ENCODE assay signal across 28 cellular contexts in the genomic region with DNA sequence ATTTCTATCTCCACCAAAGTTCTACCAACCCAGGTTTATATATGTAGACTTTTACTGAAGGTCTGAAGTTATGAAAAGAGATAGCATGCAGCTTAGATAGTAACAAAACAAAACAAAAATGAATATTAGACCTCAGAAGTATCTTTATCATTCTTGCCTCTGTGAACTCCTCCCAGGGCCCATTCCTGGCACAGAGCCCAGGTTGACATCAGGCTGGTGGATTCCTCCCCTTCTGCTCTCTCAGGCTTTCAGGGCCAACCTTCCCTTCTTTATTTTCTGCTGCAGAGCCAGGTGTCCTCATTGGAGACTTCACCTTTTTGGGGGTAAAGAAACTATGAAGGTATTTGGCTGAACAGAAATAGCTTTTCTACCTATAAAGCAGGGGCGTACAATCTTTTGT.
DNase-seq lines count a peak whose midpoint lies in the region; ATAC-seq lines count a peak whose summit lies in the region.
"Had no signal": no experiment of that assay in that cellular context is flagged by ENCODE, and none has a peak within 500 bp of the region (broad histone marks: within the 10 kb centered on the region; RNA-seq: fewer than 3 reads in every experiment).

No MANE protein-coding gene starts in this region.

- H4K8ac ChIP-seq in mesenchymal stem cell (ENCODE audit: low read length) = no peak overlapping the region

- H2BK5ac ChIP-seq in mesenchymal stem cell (ENCODE audit: low read depth, low read length, poor library complexity, severe bottlenecking) = no peak overlapping the region

- no peak overlapping the region for H3K4ac ChIP-seq in mesenchymal stem cell (ENCODE audit: low read depth in 1 of 2, low read length in 2 of 2)

- H4K20me1 ChIP-seq in GM23248 (ENCODE audit: insufficient read depth) = no peaks in the 10 kb centered on the region

- no peak overlapping the region for H2AFZ ChIP-seq in GM23248
- no peak overlapping the region for H2AFZ ChIP-seq in mesenchymal stem cell (ENCODE audit: low read depth, low read length)

- no peak overlapping the region for H2BK120ac ChIP-seq in mesenchymal stem cell (ENCODE audit: low read depth, low read length)

- H3K9ac ChIP-seq in GM23248 (no peak overlapping the region), mesenchymal stem cell (ENCODE audit: low read length) (no peak overlapping the region)
- H3K9ac ChIP-seq: KMS-11 had no signal

- H2BK12ac ChIP-seq in mesenchymal stem cell (ENCODE audit: low read length in 2 of 2) = no peak overlapping the region

- no peak overlapping the region for H3K4me2 ChIP-seq in GM23248 (ENCODE audit: unreplicated experiment)
- H3K4me2 ChIP-seq in mesenchymal stem cell (ENCODE audit: low read length, poor library complexity, severe bottlenecking) = no peak overlapping the region
- H3K4me2 ChIP-seq: KMS-11 had no signal

- H3K79me2 ChIP-seq in GM23248 (ENCODE audit: insufficient read depth) = no peaks in the 10 kb centered on the region

- no peak overlapping the region for H3K18ac ChIP-seq in mesenchymal stem cell (ENCODE audit: low read depth in 1 of 2, low read length in 2 of 2)

- H3K4me1 ChIP-seq in GM23248 (ENCODE audit: insufficient read depth) (no peaks in the 10 kb centered on the region), mesenchymal stem cell (ENCODE audit: control insufficient read depth, insufficient read depth, low read depth, low read length) (no peaks in the 10 kb centered on the region)
- H3K4me1 ChIP-seq: left ventricle myocardium inferior, pancreas, spleen, uterus had no signal

- H3K4me3 ChIP-seq in GM23248 (no peak overlapping the region), mesenchymal stem cell (ENCODE audit: insufficient read depth in 1 of 2, low read depth in 1 of 2, low read length in 2 of 2) (no peak overlapping the region)
- H3K4me3 ChIP-seq: left ventricle myocardium inferior, pancreas, SJSA1, spleen, uterus had no signal

- ATAC-seq in GM21619 (IDR thresholded peaks at IDR 0.05; ENCODE audit: unreplicated experiment) (no peak), GM18907 (IDR thresholded peaks at IDR 0.05; ENCODE audit: unreplicated experiment) (no peak), GM18517 (IDR thresholded peaks at IDR 0.05; ENCODE audit: unreplicated experiment) (no peak)
- ATAC-seq: activated CD4-positive, CD25-positive, alpha-beta regulatory T cell treated with anti-CD3 and anti-CD28 coated beads, Interleukin-2, amount 50 U/mL, for 24 hours; activated CD8-positive, alpha-beta T cell treated with anti-CD3 and anti-CD28 coated beads for 36 hours; Panc1; pancreas; stimulated activated effector memory CD8-positive, alpha-beta T cell treated with anti-CD3 and anti-CD28 coated beads, Interleukin-12 subunit alpha, Interleukin-12 subunit beta, amount 100 ng/mL, for 72 hours; T-cell had no signal

- no peak overlapping the region for H3K27ac ChIP-seq in GM23248
- no peak overlapping the region for H3K27ac ChIP-seq in mesenchymal stem cell (ENCODE audit: low read length, poor library complexity, severe bottlenecking)
- H3K27ac ChIP-seq: epithelial cell of prostate, KMS-11, left ventricle myocardium inferior, pancreas, SJSA1, spleen, uterus had no signal

- no peaks in the 10 kb centered on the region for H3K9me2 ChIP-seq in GM23248 (ENCODE audit: insufficient read depth)

- H3K9me3 ChIP-seq in GM23248 (ENCODE audit: low read depth) (no peaks in the 10 kb centered on the region), mesenchymal stem cell (ENCODE audit: control insufficient read depth, low read length) (no peaks in the 10 kb centered on the region)
- H3K9me3 ChIP-seq: left ventricle myocardium inferior, pancreas, spleen, uterus had no signal

- in situ Hi-C loops in GM23248 (cut with MboI) = no loop called here

- no peak overlapping the region for H2BK15ac ChIP-seq in mesenchymal stem cell (ENCODE audit: low read depth, poor library complexity, severe bottlenecking)

- no peaks in the 10 kb centered on the region for H3K79me1 ChIP-seq in mesenchymal stem cell (replicated peaks; ENCODE audit: low read length, poor library complexity, severe bottlenecking)

- no peak overlapping the region for H3K23ac ChIP-seq in mesenchymal stem cell (ENCODE audit: low read length in 2 of 2)

- H3F3A ChIP-seq in GM23248 (ENCODE audit: insufficient read depth) = no peaks in the 10 kb centered on the region

- H3K27me3 ChIP-seq in GM23248 (replicated peaks; ENCODE audit: insufficient read depth) = no peaks in the 10 kb centered on the region
- no peaks in the 10 kb centered on the region for H3K27me3 ChIP-seq in mesenchymal stem cell (ENCODE audit: control insufficient read depth in 1 of 2, insufficient read depth in 1 of 2, low read length in 2 of 2)
- H3K27me3 ChIP-seq: pancreas, SJSA1, spleen, uterus had no signal

- H4K91ac ChIP-seq in mesenchymal stem cell (ENCODE audit: low read length) = no peak overlapping the region

- H3K14ac ChIP-seq in mesenchymal stem cell (ENCODE audit: low read length in 2 of 2) = no peak overlapping the region

- H2AK5ac ChIP-seq in mesenchymal stem cell (ENCODE audit: low read length, severe bottlenecking) = no peak overlapping the region

- H3K36me3 ChIP-seq in GM23248 (ENCODE audit: low read depth) (no peaks in the 10 kb centered on the region), mesenchymal stem cell (ENCODE audit: control insufficient read depth in 1 of 2, insufficient read depth in 2 of 2, low read depth in 1 of 2, low read length in 2 of 2) (no peaks in the 10 kb centered on the region)
- H3K36me3 ChIP-seq: left ventricle myocardium inferior, pancreas, SJSA1, spleen, uterus had no signal

- WGBS in GM23248 (ENCODE audit: low coverage in 1 of 2, low lambda C conversion rate in 2 of 2, missing lambda C conversion rate in 2 of 2), 2 experiments = 91 to 92% methylated on average over 1 of the region's 1 CpG
- 100% methylated on average over 1 of the region's 1 CpG for WGBS in mesenchymal stem cell

- DNase-seq in COLO668 (lab: John Stamatoyannopoulos, UW; ENCODE audit: unreplicated experiment) (peak; percentile 5), GM23248 (peak; percentile 20), NCI-H82 (lab: John Stamatoyannopoulos, UW) (peak; percentile 24), mesenchymal stem cell (peak; percentile 15)
- DNase-seq: activated CD8-positive, alpha-beta T cell treated with anti-CD3 and anti-CD28 coated beads for 36 hours; activated effector memory CD4-positive, alpha-beta T cell treated with Interleukin-2 at 50 U/mL for 16 hours; activated naive CD8-positive, alpha-beta T cell treated with anti-CD3 and anti-CD28 coated beads, Interleukin-2, amount 10 ng/mL, durations not matched to agents 7 days and 5 days; activated T-cell treated with anti-CD3 and anti-CD28 coated beads for 4 hours; GDM1; GOT3; hippocampal formation; left ventricle myocardium inferior; NCI-H1694; NK-92 treated with Interleukin-12 subunit alpha and Interleukin-12 subunit beta, amount 100 ng/mL, for 24 hours; pancreas; spleen; stimulated activated CD4-positive, alpha-beta T cell treated with anti-CD3 and anti-CD28 coated beads, Interleukin-2, amount 100 ng/mL, for 48 hours; T-cell; uterus had no signal
